23 cellular contexts compared by ENCODE assay signal in genomic region chr22:46022881-46023512, GRCh38. TPM values are rescaled to one million over a fixed set of nuclear protein-coding genes. Genes with fewer than 3 reads are reported as not detected.
"Had no signal": no experiment of that assay in that cellular context is flagged by ENCODE, and none has a peak within 500 bp of the region (broad histone marks: within the 10 kb centered on the region; RNA-seq: fewer than 3 reads in every experiment).

No MANE protein-coding gene starts in this region.

- H3K4me1 Mint-ChIP-seq: activated T-helper 17 cell treated with anti-CD3 and anti-CD28 coated beads, Interleukin-2, amount 50 U/mL, for 72 hours had no signal

- H3K9me3 Mint-ChIP-seq: activated CD4-positive, alpha-beta memory T cell treated with anti-CD3 and anti-CD28 coated beads, Interleukin-2, amount 10 ng/mL, durations not matched to agents 7 days and 5 days; activated naive CD8-positive, alpha-beta T cell treated with anti-CD3 and anti-CD28 coated beads, Interleukin-2, amount 10 ng/mL, durations not matched to agents 7 days and 5 days; activated T-helper 17 cell treated with anti-CD3 and anti-CD28 coated beads, Interleukin-2, amount 50 U/mL, for 72 hours; naive B cell; type B pancreatic cell had no signal

- H3K36me3 Mint-ChIP-seq: activated naive CD8-positive, alpha-beta T cell treated with anti-CD3 and anti-CD28 coated beads, Interleukin-2, amount 10 ng/mL, durations not matched to agents 7 days and 5 days; type B pancreatic cell had no signal

- H3K4me3 ChIP-seq: body of pancreas, dorsolateral prefrontal cortex, gastrocnemius medialis, pancreas, suprapubic skin had no signal

- H3K9me3 ChIP-seq: body of pancreas, gastrocnemius medialis, pancreas, suprapubic skin had no signal

- ATAC-seq: activated T-helper 17 cell treated with anti-CD3 and anti-CD28 coated beads, Interleukin-2, amount 50 U/mL, for 72 hours; body of pancreas; gastrocnemius medialis; left lobe of liver; pancreas had no signal

- H3K4me3 Mint-ChIP-seq: activated CD4-positive, alpha-beta memory T cell treated with anti-CD3 and anti-CD28 coated beads, Interleukin-2, amount 10 ng/mL, durations not matched to agents 7 days and 5 days; activated naive CD8-positive, alpha-beta T cell treated with anti-CD3 and anti-CD28 coated beads, Interleukin-2, amount 10 ng/mL, durations not matched to agents 7 days and 5 days; activated T-helper 17 cell treated with anti-CD3 and anti-CD28 coated beads, Interleukin-2, amount 50 U/mL, for 72 hours; naive B cell; type B pancreatic cell had no signal

- H3K36me3 ChIP-seq: gastrocnemius medialis, pancreas, suprapubic skin had no signal

- H3K27ac ChIP-seq: body of pancreas, dorsolateral prefrontal cortex, epithelial cell of prostate, pancreas, suprapubic skin had no signal

- H3K27ac Mint-ChIP-seq: activated CD4-positive, alpha-beta memory T cell treated with anti-CD3 and anti-CD28 coated beads, Interleukin-2, amount 10 ng/mL, durations not matched to agents 7 days and 5 days; activated naive CD8-positive, alpha-beta T cell treated with anti-CD3 and anti-CD28 coated beads, Interleukin-2, amount 10 ng/mL, durations not matched to agents 7 days and 5 days; activated T-helper 17 cell treated with anti-CD3 and anti-CD28 coated beads, Interleukin-2, amount 50 U/mL, for 72 hours; type B pancreatic cell had no signal

- H3K27me3 ChIP-seq: body of pancreas, dorsolateral prefrontal cortex, gastrocnemius medialis, pancreas, suprapubic skin had no signal

- DNase-seq: activated CD4-positive, alpha-beta memory T cell treated with anti-CD3 and anti-CD28 coated beads, Interleukin-2, amount 10 ng/mL, durations not matched to agents 7 days and 5 days; activated CD4-positive, alpha-beta T cell treated with anti-CD3 and anti-CD28 coated beads for 4 hours; activated naive CD4-positive, alpha-beta T cell; activated naive CD8-positive, alpha-beta T cell treated with anti-CD3 and anti-CD28 coated beads, Interleukin-2, amount 10 ng/mL, durations not matched to agents 7 days and 5 days; activated T-cell treated with anti-CD3 and anti-CD28 coated beads, Interleukin-2, amount 50 U/mL, for 1 hour; amygdala; naive B cell; stimulated activated CD4-positive, alpha-beta T cell treated with anti-CD3 and anti-CD28 coated beads, Interleukin-1b, Interleukin-23, amount 100 ng/mL, for 48 hours; stimulated activated CD8-positive, alpha-beta memory T cell treated with anti-CD3 and anti-CD28 coated beads, Interleukin-4, amount 100 ng/mL, for 48 hours; stimulated activated naive CD4-positive, alpha-beta T cell; SW 1271 had no signal

RNA-seq across cellular contexts. Expression of gene WNT7B, which starts 46.0 kb away (rescaled TPM):
- total RNA-seq: activated CD4-positive, alpha-beta memory T cell treated with anti-CD3 and anti-CD28 coated beads, Interleukin-2, amount 10 ng/mL, durations not matched to agents 7 days and 5 days; activated naive CD8-positive, alpha-beta T cell treated with anti-CD3 and anti-CD28 coated beads, Interleukin-2, amount 10 ng/mL, durations not matched to agents 7 days and 5 days; activated T-helper 17 cell treated with anti-CD3 and anti-CD28 coated beads, Interleukin-2, amount 50 U/mL, for 72 hours; cardiac septum; gastrocnemius medialis; lung microvascular endothelial cell; T-helper 2 cell treated with Interferon-gamma antibody and Interleukin-4, amounts not matched to agents 100 ng/mL and 5 ng/mL, for 36 hours had no signal
